In genomic region chr6:26199773-26200728, GRCh38 we compare ENCODE assay signal across 7 cellular contexts.
DNase-seq lines count a peak whose midpoint lies in the region; ATAC-seq, FAIRE-seq and TF ChIP-seq lines count a peak whose summit lies in the region.

No MANE protein-coding gene starts in this region.

- TF ChIP-seq CTCF in body of pancreas (IDR thresholded peaks at IDR 0.05): no peak
- no peak for TF ChIP-seq CTCF in liver (IDR thresholded peaks at IDR 0.05; ENCODE audit: low read depth, low read length, missing input control)
- no peak for TF ChIP-seq CTCF in upper lobe of left lung (IDR thresholded peaks at IDR 0.05)

- H3K36me3 ChIP-seq in body of pancreas (replicated peaks in 1 of 2; ENCODE audit: insufficient read depth in 1 of 2, low read depth in 2 of 2) (no peaks in the 10 kb centered on the region), liver (ENCODE audit: control insufficient read depth in 4 of 4, insufficient read depth in 3 of 4, low read depth in 1 of 4, low read length in 3 of 4) (no peaks in the 10 kb centered on the region), upper lobe of left lung (no peaks in the 10 kb centered on the region)

- H3K4me3 ChIP-seq in body of pancreas (no peak overlapping the region), liver (ENCODE audit: low read depth in 1 of 3, low read length in 3 of 3) (peak overlapping the region; percentile 22 to 91 (median 49)), upper lobe of left lung (peak overlapping the region; percentile 17 to 57 (median 54))

- 8 to 12% methylated on average over 20 of the region's 20 CpGs for WGBS in body of pancreas, 2 donors
- WGBS in liver: 11% methylated on average over 20 of the region's 20 CpGs
- WGBS in upper lobe of left lung, 2 donors: 5 to 9% methylated on average over 13 to 20 of the region's 20 CpGs

- FAIRE-seq in frontal cortex (lab: Jason Lieb, UNC): no peak

- H3K27ac ChIP-seq in body of pancreas (peak overlapping the region; percentile 71 to 90 (median 82)), liver (ENCODE audit: low read depth in 1 of 2, low read length in 2 of 2) (peak overlapping the region; percentile 90 to 94), upper lobe of left lung (peak overlapping the region; percentile 94 to 96 (median 96))

- H3K4me1 ChIP-seq in body of pancreas: no peaks in the 10 kb centered on the region
- H3K4me1 ChIP-seq in liver (ENCODE audit: control insufficient read depth in 4 of 4, insufficient read depth in 4 of 4, low read length in 3 of 4): peaks cover 0 to 47% (median 15%) of the 10 kb centered on the region in 4 donors
- peaks cover 6 to 33% (median 21%) of the 10 kb centered on the region in 4 donors for H3K4me1 ChIP-seq in upper lobe of left lung

- TF ChIP-seq EP300 in upper lobe of left lung (IDR thresholded peaks at IDR 0.05): no peak

- H3K27me3 ChIP-seq in body of pancreas (peaks cover 5 to 8% of the 10 kb centered on the region in 2 donors), liver (ENCODE audit: control insufficient read depth in 4 of 4, insufficient read depth in 4 of 4, low read length in 3 of 4) (no peaks in the 10 kb centered on the region), upper lobe of left lung (no peaks in the 10 kb centered on the region)

- TF ChIP-seq RAD21 in liver (IDR thresholded peaks at IDR 0.05): no peak

- peak; percentile 93 for TF ChIP-seq POLR2A in GM18526 (IDR thresholded peaks at IDR 0.05; ENCODE audit: extremely low read depth, insufficient read length)
- no peak for TF ChIP-seq POLR2A in body of pancreas (IDR thresholded peaks at IDR 0.05)
- no peak for TF ChIP-seq POLR2A in upper lobe of left lung (IDR thresholded peaks at IDR 0.05)

- DNase-seq in NCI-H2227 treated with DMSO at 0.1 percent for 48 hours (lab: John Stamatoyannopoulos, UW) (peak; percentile 96), body of pancreas (peak in 1 of 4 donors; percentile 30), upper lobe of left lung (peak in 1 of 2 donors; percentile 80), cerebellar nuclear complex (lab: John Stamatoyannopoulos, UW) (no peak), frontal cortex (ENCODE audit: low spot score in 2 of 2) (no peak)

- ATAC-seq in body of pancreas (no peak), upper lobe of left lung (ENCODE audit: low FRiP score in 2 of 2) (no peak)

- intact Hi-C loops in body of pancreas (cut with DNase I): no loop called here

- peak overlapping the region; percentile 12 to 50 for H3K9ac ChIP-seq in liver (ENCODE audit: low read depth in 1 of 2, low read length in 2 of 2)

- H3K9me3 ChIP-seq in body of pancreas (no peaks in the 10 kb centered on the region), liver (ENCODE audit: control insufficient read depth in 4 of 4, low read length in 3 of 4) (no peaks in the 10 kb centered on the region), upper lobe of left lung (peaks cover 0 to 4% (median 0%) of the 10 kb centered on the region in 4 donors)

TF ChIP-seq in liver, 16 proteins besides CTCF, POLR2A, EP300 and RAD21:
- TF ChIP-seq RXRA (IDR thresholded peaks at IDR 0.05) (no peak), MAX (IDR thresholded peaks at IDR 0.05) (no peak)

Comparison
In these comparisons a context has a peak if more than half of its experiments do, and no peak if none do; other contexts are left out.
1. H3K4me3 ChIP-seq: peak in liver (3 of 3) and upper lobe of left lung (4 of 4); none in body of pancreas (0 of 2).
2. Peak in every context shown above with its lines, with median percentiles within 50 percentile points of each other: H3K27ac ChIP-seq.